Comparison of ENCODE assay signal across 28 cellular contexts in the genomic region with DNA sequence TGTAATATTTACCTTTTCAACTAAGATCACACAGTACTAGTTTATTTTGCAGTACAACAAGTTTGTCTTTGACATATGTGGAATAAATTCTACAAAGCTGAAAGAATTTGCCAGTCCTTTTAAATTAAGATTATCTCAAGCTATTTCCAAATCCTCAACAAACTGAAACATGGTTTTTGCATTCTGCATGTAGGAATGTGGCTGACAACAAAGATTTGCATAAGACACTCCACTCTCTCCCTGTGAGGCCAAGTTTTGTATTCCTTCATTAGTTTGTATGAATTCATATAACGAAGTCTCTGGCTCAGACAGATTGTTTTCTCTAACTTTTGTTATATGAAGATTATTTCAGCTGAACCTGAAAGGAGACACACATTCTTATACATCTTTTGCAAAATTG.
"Had no signal": no experiment of that assay in that cellular context is flagged by ENCODE, and none has a peak within 500 bp of the region (broad histone marks: within the 10 kb centered on the region; RNA-seq: fewer than 3 reads in every experiment).

No MANE protein-coding gene starts in this region.

- H3K27me3 ChIP-seq: cardiac muscle cell, SJSA1 had no signal

- H3K9me3 ChIP-seq: SJSA1, SK-N-SH had no signal

- H3K27me3 Mint-ChIP-seq: activated CD4-positive, alpha-beta T cell treated with anti-CD3 and anti-CD28 coated beads for 36 hours; activated CD4-positive, alpha-beta T cell treated with anti-CD3 and anti-CD28 coated beads, Interleukin-2, amount 10 ng/mL, durations not matched to agents 7 days and 5 days; activated T-cell treated with anti-CD3 and anti-CD28 coated beads, Interleukin-2, amount 50 U/mL, for 24 hours; central memory CD8-positive, alpha-beta T cell had no signal

- H3K36me3 ChIP-seq: cardiac muscle cell, SJSA1 had no signal

- ATAC-seq: activated CD4-positive, alpha-beta T cell treated with anti-CD3 and anti-CD28 coated beads for 36 hours; activated CD4-positive, CD25-positive, alpha-beta regulatory T cell treated with anti-CD3 and anti-CD28 coated beads, Interleukin-2, amount 50 U/mL, for 24 hours; activated CD8-positive, alpha-beta T cell treated with anti-CD3 and anti-CD28 coated beads, Interleukin-2, amount 10 ng/mL, durations not matched to agents 7 days and 5 days; activated naive CD4-positive, alpha-beta T cell treated with anti-CD3 and anti-CD28 coated beads, Interleukin-2, amount 50 U/mL, for 72 hours; Panc1 had no signal

- H3K36me3 Mint-ChIP-seq: activated naive CD4-positive, alpha-beta T cell treated with anti-CD3 and anti-CD28 coated beads, Interleukin-2, amount 50 U/mL, for 72 hours had no signal

- H3K4me1 ChIP-seq: SJSA1 had no signal

- DNase-seq: activated CD4-positive, alpha-beta T cell treated with anti-CD3 and anti-CD28 coated beads for 36 hours; activated CD4-positive, alpha-beta T cell treated with anti-CD3 and anti-CD28 coated beads, Interleukin-2, amount 10 ng/mL, durations not matched to agents 7 days and 5 days; activated CD4-positive, alpha-beta T cell treated with anti-CD3 and anti-CD28 coated beads, Interleukin-2, amount 50 U/mL, for 48 hours; activated CD8-positive, alpha-beta T cell treated with anti-CD3 and anti-CD28 coated beads, Interleukin-2, amount 10 ng/mL, durations not matched to agents 7 days and 5 days; activated gamma-delta T cell treated with Interleukin-2 at 50 U/mL for 16 hours; activated naive CD4-positive, alpha-beta T cell treated with anti-CD3 and anti-CD28 coated beads for 36 hours; activated T-cell treated with anti-CD3 and anti-CD28 coated beads, Interleukin-2, amount 50 U/mL, for 24 hours; amniotic stem cell; aorta; MM.1S; MV-4-11; NCI-H1092; NCI-H1930; NCI-H2081 treated with DMSO at 0.1 percent for 48 hours; NCI-H226; NCI-H524 treated with DMSO at 0.1 percent for 48 hours; SHP77 treated with DMSO at 0.1 percent for 48 hours; SK-N-SH had no signal

- H3K27ac ChIP-seq: cardiac muscle cell, KMS-11, SJSA1 had no signal

- H3K4me3 Mint-ChIP-seq: activated CD4-positive, alpha-beta T cell treated with anti-CD3 and anti-CD28 coated beads for 36 hours; activated CD4-positive, alpha-beta T cell treated with anti-CD3 and anti-CD28 coated beads, Interleukin-2, amount 10 ng/mL, durations not matched to agents 7 days and 5 days; activated CD8-positive, alpha-beta T cell treated with anti-CD3 and anti-CD28 coated beads, Interleukin-2, amount 10 ng/mL, durations not matched to agents 7 days and 5 days; activated naive CD4-positive, alpha-beta T cell treated with anti-CD3 and anti-CD28 coated beads for 36 hours; activated T-cell treated with anti-CD3 and anti-CD28 coated beads, Interleukin-2, amount 50 U/mL, for 24 hours; activated T-helper 1 cell treated with anti-CD3 and anti-CD28 coated beads, Interleukin-12 subunit alpha, Interleukin-12 subunit beta, Interleukin-2, Interleukin-4 antibody, amounts not matched to agents 30 ng/mL and 10 ng/mL and 1 ng/mL, durations not matched to agents 14 hours and 24 hours and 36 hours; central memory CD8-positive, alpha-beta T cell; T-helper 1 cell treated with Interleukin-12 subunit alpha and Interleukin-12 subunit beta and Interleukin-4 antibody, amounts not matched to agents 30 μg/mL and 1 μg/mL, for 36 hours; T-helper 2 cell treated with Interferon-gamma antibody and Interleukin-4, amounts not matched to agents 5 μg/mL and 100 μg/mL, for 36 hours had no signal

- H3K27ac Mint-ChIP-seq: activated CD4-positive, alpha-beta T cell treated with anti-CD3 and anti-CD28 coated beads for 36 hours; activated CD4-positive, alpha-beta T cell treated with anti-CD3 and anti-CD28 coated beads, Interleukin-2, amount 10 ng/mL, durations not matched to agents 7 days and 5 days; activated CD8-positive, alpha-beta T cell treated with anti-CD3 and anti-CD28 coated beads, Interleukin-2, amount 10 ng/mL, durations not matched to agents 7 days and 5 days; activated naive CD4-positive, alpha-beta T cell treated with anti-CD3 and anti-CD28 coated beads for 36 hours; activated naive CD4-positive, alpha-beta T cell treated with anti-CD3 and anti-CD28 coated beads, Interleukin-2, amount 50 U/mL, for 72 hours; activated T-cell treated with anti-CD3 and anti-CD28 coated beads, Interleukin-2, amount 50 U/mL, for 24 hours; activated T-helper 1 cell treated with anti-CD3 and anti-CD28 coated beads, Interleukin-12 subunit alpha, Interleukin-12 subunit beta, Interleukin-2, Interleukin-4 antibody, amounts not matched to agents 30 ng/mL and 10 ng/mL and 1 ng/mL, durations not matched to agents 14 hours and 24 hours and 36 hours; T-helper 1 cell treated with Interleukin-12 subunit alpha and Interleukin-12 subunit beta and Interleukin-4 antibody, amounts not matched to agents 30 μg/mL and 1 μg/mL, for 36 hours; T-helper 2 cell treated with Interferon-gamma antibody and Interleukin-4, amounts not matched to agents 5 μg/mL and 100 μg/mL, for 36 hours had no signal

- H3K9me3 Mint-ChIP-seq: activated naive CD4-positive, alpha-beta T cell treated with anti-CD3 and anti-CD28 coated beads for 36 hours; activated naive CD4-positive, alpha-beta T cell treated with anti-CD3 and anti-CD28 coated beads, Interleukin-2, amount 50 U/mL, for 72 hours; activated T-cell treated with anti-CD3 and anti-CD28 coated beads, Interleukin-2, amount 50 U/mL, for 24 hours; activated T-helper 1 cell treated with anti-CD3 and anti-CD28 coated beads, Interleukin-12 subunit alpha, Interleukin-12 subunit beta, Interleukin-2, Interleukin-4 antibody, amounts not matched to agents 30 ng/mL and 10 ng/mL and 1 ng/mL, durations not matched to agents 14 hours and 24 hours and 36 hours; central memory CD8-positive, alpha-beta T cell; T-helper 2 cell treated with Interferon-gamma antibody and Interleukin-4, amounts not matched to agents 5 μg/mL and 100 μg/mL, for 36 hours had no signal

- H3K4me3 ChIP-seq: cardiac muscle cell, SJSA1 had no signal

- H3K4me1 Mint-ChIP-seq: central memory CD8-positive, alpha-beta T cell had no signal
